ENCODE assay signal across 31 cellular contexts in genomic region chr7:16675277-16675676, GRCh38.
"Had no signal": no experiment of that assay in that cellular context is flagged by ENCODE, and none has a peak within 500 bp of the region (broad histone marks: within the 10 kb centered on the region; RNA-seq: fewer than 3 reads in every experiment).

No MANE protein-coding gene starts in this region.

- H3K4me3 Mint-ChIP-seq: activated CD4-positive, alpha-beta memory T cell treated with anti-CD3 and anti-CD28 coated beads, Interleukin-2, amount 10 ng/mL, durations not matched to agents 7 days and 5 days; activated CD8-positive, alpha-beta memory T cell treated with anti-CD3 and anti-CD28 coated beads, Interleukin-2, amount 10 ng/mL, durations not matched to agents 7 days and 5 days; activated T-cell treated with anti-CD3 and anti-CD28 coated beads, Interleukin-2, amount 50 U/mL, for 72 hours; activated T-helper 17 cell treated with anti-CD3 and anti-CD28 coated beads, Interleukin-2, amount 50 U/mL, for 72 hours had no signal

- DNase-seq: activated CD4-positive, alpha-beta memory T cell treated with anti-CD3 and anti-CD28 coated beads, Interleukin-2, amount 10 ng/mL, durations not matched to agents 7 days and 5 days; activated CD4-positive, alpha-beta T cell treated with anti-CD3 and anti-CD28 coated beads for 1 hour; activated CD4-positive, alpha-beta T cell treated with anti-CD3 and anti-CD28 coated beads for 48 hours; activated CD4-positive, CD25-positive, alpha-beta regulatory T cell; activated CD8-positive, alpha-beta memory T cell treated with anti-CD3 and anti-CD28 coated beads for 24 hours; activated CD8-positive, alpha-beta memory T cell treated with anti-CD3 and anti-CD28 coated beads, Interleukin-2, amount 10 ng/mL, durations not matched to agents 7 days and 5 days; activated CD8-positive, alpha-beta memory T cell treated with anti-CD3 and anti-CD28 coated beads, Interleukin-2, amount 50 U/mL, for 48 hours; activated effector memory CD4-positive, alpha-beta T cell treated with anti-CD3 and anti-CD28 coated beads, Interleukin-2, amount 50 U/mL, for 16 hours; activated naive CD4-positive, alpha-beta T cell; activated T-cell treated with anti-CD3 and anti-CD28 coated beads, Interleukin-2, amount 50 U/mL, for 72 hours; adrenal gland; body of pancreas; MM.1S; MV-4-11; NCI-H1092; NCI-H1436 treated with DMSO at 0.1 percent for 48 hours; NCI-H1694 treated with DMSO at 0.1 percent for 48 hours; NCI-H2029; NCI-H345; NCI-H524 treated with DMSO at 0.1 percent for 48 hours; NCI-H748 treated with DMSO at 0.1 percent for 48 hours; RPMI8226; SHP77 treated with DMSO at 0.1 percent for 48 hours; SW 1271; T-helper 1 cell; T1000; WERI-Rb-1 had no signal

- H3K27ac ChIP-seq: adrenal gland, body of pancreas, breast epithelium, KMS-11, WERI-Rb-1 had no signal

- H3K27me3 ChIP-seq: adrenal gland, body of pancreas, breast epithelium had no signal

- H3K27ac Mint-ChIP-seq: activated CD4-positive, alpha-beta memory T cell treated with anti-CD3 and anti-CD28 coated beads, Interleukin-2, amount 10 ng/mL, durations not matched to agents 7 days and 5 days; activated CD8-positive, alpha-beta memory T cell treated with anti-CD3 and anti-CD28 coated beads, Interleukin-2, amount 10 ng/mL, durations not matched to agents 7 days and 5 days; activated naive CD4-positive, alpha-beta T cell treated with anti-CD3 and anti-CD28 coated beads, Interleukin-2, amount 50 U/mL, for 72 hours; activated T-cell treated with anti-CD3 and anti-CD28 coated beads, Interleukin-2, amount 50 U/mL, for 72 hours; activated T-helper 17 cell treated with anti-CD3 and anti-CD28 coated beads, Interleukin-2, amount 50 U/mL, for 72 hours had no signal

- H3K4me3 ChIP-seq: adrenal gland, body of pancreas, breast epithelium had no signal

- H3K27me3 Mint-ChIP-seq: activated CD4-positive, alpha-beta memory T cell treated with anti-CD3 and anti-CD28 coated beads, Interleukin-2, amount 10 ng/mL, durations not matched to agents 7 days and 5 days; activated CD8-positive, alpha-beta memory T cell treated with anti-CD3 and anti-CD28 coated beads, Interleukin-2, amount 10 ng/mL, durations not matched to agents 7 days and 5 days; activated T-helper 17 cell treated with anti-CD3 and anti-CD28 coated beads, Interleukin-2, amount 50 U/mL, for 72 hours had no signal

- H3K9me3 Mint-ChIP-seq: activated CD4-positive, alpha-beta memory T cell treated with anti-CD3 and anti-CD28 coated beads, Interleukin-2, amount 10 ng/mL, durations not matched to agents 7 days and 5 days; activated T-cell treated with anti-CD3 and anti-CD28 coated beads, Interleukin-2, amount 50 U/mL, for 72 hours; activated T-helper 17 cell treated with anti-CD3 and anti-CD28 coated beads, Interleukin-2, amount 50 U/mL, for 72 hours had no signal

- ATAC-seq: activated CD8-positive, alpha-beta memory T cell treated with anti-CD3 and anti-CD28 coated beads, Interleukin-2, amount 10 ng/mL, durations not matched to agents 7 days and 5 days; activated naive CD4-positive, alpha-beta T cell treated with anti-CD3 and anti-CD28 coated beads, Interleukin-2, amount 50 U/mL, for 72 hours; activated T-cell treated with anti-CD3 and anti-CD28 coated beads, Interleukin-2, amount 50 U/mL, for 72 hours; activated T-helper 17 cell treated with anti-CD3 and anti-CD28 coated beads, Interleukin-2, amount 50 U/mL, for 72 hours; body of pancreas had no signal

- H3K4me2 ChIP-seq: KMS-11 had no signal

- H3K9me3 ChIP-seq: adrenal gland, body of pancreas, breast epithelium had no signal

- H3K4me1 ChIP-seq: adrenal gland, body of pancreas, breast epithelium had no signal

- H3K36me3 ChIP-seq: adrenal gland, breast epithelium had no signal
